12 cellular contexts compared by ENCODE assay signal in genomic region chr3:8755564-8756237, GRCh38. TPM values are rescaled to one million over a fixed set of nuclear protein-coding genes. Genes with fewer than 3 reads are reported as not detected.
DNase-seq lines count a peak whose midpoint lies in the region; ATAC-seq, FAIRE-seq and TF ChIP-seq lines count a peak whose summit lies in the region.
"Had no signal": no experiment of that assay in that cellular context is flagged by ENCODE, and none has a peak within 500 bp of the region (broad histone marks: within the 10 kb centered on the region; RNA-seq: fewer than 3 reads in every experiment).

No MANE protein-coding gene starts in this region.

- TF ChIP-seq RAD21 in GM12878 (IDR thresholded peaks at IDR 0.05; ENCODE audit: insufficient read depth, low read depth, low read length), result no peak

- H2BK120ac ChIP-seq in mesendoderm (ENCODE audit: low read depth, low read length), result no peak overlapping the region

- H3K9ac ChIP-seq in GM12878 (ENCODE audit: control insufficient read depth, insufficient read depth, low read length) (no peak overlapping the region), mesendoderm (ENCODE audit: low read length) (no peak overlapping the region)

- H2BK5ac ChIP-seq in mesendoderm (ENCODE audit: low read length), result no peak overlapping the region

- DNase-seq in EH (ENCODE audit: low read depth), result peak; percentile 61
- DNase-seq in HuH-7.5 (ENCODE audit: low spot score), result peak; percentile 66
- no peak for DNase-seq in GM12878 (ENCODE audit: low read depth, low spot score)
- DNase-seq in mesendoderm, result peak; percentile 67
- DNase-seq in DMS153 (lab: John Stamatoyannopoulos, UW), result no peak
- DNase-seq in activated T-cell treated with anti-CD3 and anti-CD28 coated beads, Interleukin-2, amount 50 U/mL, for 1 hour, result no peak
- DNase-seq: erythroblast, lower lobe of right lung, NCI-H446 treated with DMSO at 0.1 percent for 48 hours, upper lobe of right lung had no signal

- peak; percentile 7 for FAIRE-seq in GM12878 (lab: Jason Lieb, UNC)

- SMC1A ChIA-PET in GM12878 (lab: Charles Lee; ENCODE audit: uncharacterized antibody, unreplicated experiment), result interaction anchor here (0.8 kb wide), 1 partner anchor 10 kb away, joined by 3 read pairs; no protein-coding TSS in a partner anchor

- POLR2A ChIA-PET in GM12878 (lab: Charles Lee), result no interaction called here

- intact Hi-C loops in GM12878 (cut with micrococcal nuclease; ENCODE audit: unreplicated experiment), result no loop called here

- no peak overlapping the region for H3K56ac ChIP-seq in mesendoderm (ENCODE audit: low read length)

- H2AFZ ChIP-seq in GM12878 (ENCODE audit: control insufficient read depth, low read depth, low read length), result no peak overlapping the region

- no peak overlapping the region for H3K18ac ChIP-seq in mesendoderm (ENCODE audit: low read length)

- no peak overlapping the region for H2BK15ac ChIP-seq in mesendoderm (replicated peaks; ENCODE audit: low read depth)

- no peaks in the 10 kb centered on the region for H3K79me2 ChIP-seq in GM12878 (ENCODE audit: control insufficient read depth, insufficient read depth, low read length)
- no peaks in the 10 kb centered on the region for H3K79me2 ChIP-seq in mesendoderm (ENCODE audit: control insufficient read depth, insufficient read depth, low read length)

- no peaks in the 10 kb centered on the region for H4K20me1 ChIP-seq in GM12878 (ENCODE audit: control insufficient read depth, insufficient read depth)

- H3K4me1 ChIP-seq in GM12878 (ENCODE audit: control insufficient read depth, insufficient read depth, low read length) (no peaks in the 10 kb centered on the region), mesendoderm (ENCODE audit: control insufficient read depth, low read depth, low read length) (no peaks in the 10 kb centered on the region)
- H3K4me1 ChIP-seq: lower lobe of right lung, upper lobe of right lung had no signal

- in situ Hi-C loops in GM12878 (cut with MboI), result no loop called here

- BruUV-seq in GM12878 (replicated peaks; lab: Mats Ljungman, UMichigan), result no TSS peak

- H3K4ac ChIP-seq in mesendoderm (ENCODE audit: low read depth, low read length), result no peak overlapping the region

- H3K4me3 ChIP-seq in GM12878 (no peak overlapping the region), mesendoderm (ENCODE audit: low read length) (no peak overlapping the region)
- H3K4me3 ChIP-seq: lower lobe of right lung, upper lobe of right lung had no signal

- no peak overlapping the region for H4K8ac ChIP-seq in mesendoderm (ENCODE audit: low read depth, low read length)

- no peak overlapping the region for H3K23ac ChIP-seq in mesendoderm (ENCODE audit: low read length)

- ATAC-seq in GM12878 (peak; percentile 32), GM18873 (IDR thresholded peaks at IDR 0.05; ENCODE audit: low FRiP score, unreplicated experiment) (no peak)
- ATAC-seq: lower lobe of right lung, upper lobe of right lung had no signal

- no peak overlapping the region for H4K5ac ChIP-seq in mesendoderm (ENCODE audit: low read length)

- H3K27ac ChIP-seq in GM12878 (ENCODE audit: control insufficient read depth, insufficient read depth), result no peak overlapping the region
- H3K27ac ChIP-seq in mesendoderm (ENCODE audit: low read depth, low read length), result no peak overlapping the region
- H3K27ac ChIP-seq: lower lobe of right lung, upper lobe of right lung had no signal

- TF ChIP-seq POLR2A in GM12878 (IDR thresholded peaks at IDR 0.05; ENCODE audit: low read depth, low read length), result no peak

- peak; percentile 20 to 28 (median 24); a peak in 3 of 6 replicates for TF ChIP-seq CTCF in GM12878 (IDR thresholded peaks at IDR 0.05 in 2 of 3, conservative IDR thresholded peaks at IDR 0.05 in 1 of 3; ENCODE audit: control insufficient read depth in 2 of 3, extremely low read depth in 1 of 3, insufficient read depth in 1 of 3, low read depth in 3 of 3, low read length in 3 of 3)

- no peaks in the 10 kb centered on the region for H3K79me1 ChIP-seq in mesendoderm (ENCODE audit: low read length)

- RAD21 ChIA-PET in GM12878 (lab: Charles Lee; ENCODE audit: unreplicated experiment), result no interaction called here

- CTCF ChIA-PET in GM12878 (lab: Yijun Ruan, JAX), result interaction anchor here (1.0 to 2.1 kb wide), 4 partner anchors 10 to 93 kb away, joined by 3 to 9 read pairs (median 4); partner anchors contain the start of gene OXTR

- H3K4me2 ChIP-seq in GM12878 (ENCODE audit: control insufficient read depth, insufficient read depth) (no peak overlapping the region), mesendoderm (ENCODE audit: low read length) (no peak overlapping the region)

- no peak for TF ChIP-seq EP300 in GM12878 (IDR thresholded peaks at IDR 0.05; ENCODE audit: borderline replicate concordance in 1 of 2, control insufficient read depth in 1 of 2, low read depth in 2 of 2, low read length in 2 of 2)

- H3K27me3 ChIP-seq in GM12878 (replicated peaks in 1 of 2; ENCODE audit: control insufficient read depth in 2 of 2, insufficient read depth in 2 of 2, low read length in 1 of 2) (no peaks in the 10 kb centered on the region), mesendoderm (ENCODE audit: insufficient read depth, low read length, poor library complexity) (no peaks in the 10 kb centered on the region)
- H3K27me3 ChIP-seq: upper lobe of right lung had no signal

- 77% methylated on average over 6 of the region's 6 CpGs for WGBS in GM12878 (ENCODE audit: insufficient coverage, insufficient replicate concordance, low lambda C conversion rate, missing lambda C conversion rate)
- WGBS in mesendoderm (ENCODE audit: extremely low coverage, insufficient coverage, low lambda C conversion rate), result no CpG with 5 or more reads among the region's 6 CpGs

- H3K36me3 ChIP-seq in GM12878 (ENCODE audit: control insufficient read depth in 2 of 2, insufficient read depth in 2 of 2, low read length in 1 of 2), result no peaks in the 10 kb centered on the region; a peak in 2 of 4 replicates
- no peaks in the 10 kb centered on the region for H3K36me3 ChIP-seq in mesendoderm (ENCODE audit: control insufficient read depth, insufficient read depth, low read length)
- H3K36me3 ChIP-seq: lower lobe of right lung, upper lobe of right lung had no signal

- H3K9me3 ChIP-seq in GM12878 (replicated peaks; ENCODE audit: control insufficient read depth, insufficient read depth, low read length), result no peaks in the 10 kb centered on the region
- H3K9me3 ChIP-seq: lower lobe of right lung, upper lobe of right lung had no signal

- no peak overlapping the region for H2AK5ac ChIP-seq in mesendoderm (ENCODE audit: low read length)

TF ChIP-seq in GM12878, 131 proteins besides CTCF, POLR2A, EP300 and RAD21 (continues in another document):
- no peak for TF ChIP-seq STAT3 (IDR thresholded peaks at IDR 0.05; ENCODE audit: low read depth, low read length)
- TF ChIP-seq MEF2A (IDR thresholded peaks at IDR 0.05; ENCODE audit: insufficient read depth, low read depth, low read length), result no peak
- no peak for TF ChIP-seq ZNF207 (IDR thresholded peaks at IDR 0.05; ENCODE audit: borderline replicate concordance)

RNA-seq across cellular contexts. Expression of gene OXTR, which starts 13.7 kb away (rescaled TPM):
- total RNA-seq in GM12878 (2013; cell fraction: nucleolus; rRNA removed), result 18.3 and 21.0 TPM in 2 replicates
- total RNA-seq in GM12878 (2014; rRNA removed), result 3.1 and 3.5 TPM in 2 replicates
- 2.1 and 2.5 TPM in 2 replicates for total RNA-seq in GM12878 (2014; rRNA removed; fragmentation: Illumina TruSeq; extraction: Trizol)
- total RNA-seq in GM12878 (2021), result 3.9 and 5.0 TPM in 2 replicates
- 1.5 TPM for polyA plus RNA-seq in GM12878 (2011; ENCODE audit: low read depth)
- 5.3 and 5.9 TPM in 2 replicates for polyA plus RNA-seq in GM12878 (2011; rRNA removed)
- 4.4 and 5.8 TPM in 2 replicates for polyA plus RNA-seq in GM12878 (2011; cell fraction: cytosol; rRNA removed)
- 8.6 and 10.9 TPM in 2 replicates for polyA plus RNA-seq in GM12878 (2011; cell fraction: nucleus; rRNA removed)
- 3.3 and 3.5 TPM in 2 replicates for polyA plus RNA-seq in GM12878 (2012)
- polyA plus RNA-seq in GM12878 (2014; fragmentation: Illumina TruSeq; extraction: Trizol), result 2.4 and 4.1 TPM in 2 replicates
- polyA plus RNA-seq in GM12878 (2014; fragmentation: Nextera tagmentation; extraction: Ambion mirVana), result 1 to 10 TPM in 1 of 2 experiments, under 1 TPM in 1; 0.43 to 1.2 TPM
- polyA plus RNA-seq in GM12878 (2014; rRNA removed), result 1.9 and 2.8 TPM in 2 replicates
- 1 to 10 TPM; 2.6 to 2.8 TPM for polyA plus RNA-seq in GM12878 (2016; fragmentation: Nextera tagmentation; extraction: Ambion mirVana)
- polyA minus RNA-seq in GM12878 (2011; rRNA and poly(A)+ RNA removed), result 7.4 and 8.3 TPM in 2 replicates
- 4.7 and 6.8 TPM in 2 replicates for polyA minus RNA-seq in GM12878 (2011; cell fraction: cytosol; rRNA and poly(A)+ RNA removed)
- polyA minus RNA-seq in GM12878 (2011; cell fraction: nucleus; rRNA and poly(A)+ RNA removed), result 9.3 and 14.8 TPM in 2 replicates
- 1.2 TPM for polyA plus RNA-seq in mesendoderm (2013, experiment 1 of 2)
- 1.3 TPM for polyA plus RNA-seq in mesendoderm (2013, experiment 2 of 2)

RNA-seq across cellular contexts. Expression of gene CAV3, which starts 22.1 kb away (rescaled TPM):
- total RNA-seq in GM12878 (2013; cell fraction: nucleolus; rRNA removed), result not detected in 2 replicates
- total RNA-seq in GM12878 (2014; rRNA removed), result not detected in 2 replicates
- not detected in 2 replicates for total RNA-seq in GM12878 (2014; rRNA removed; fragmentation: Illumina TruSeq; extraction: Trizol)
- not detected in 2 replicates for total RNA-seq in GM12878 (2021)
- not detected for polyA plus RNA-seq in GM12878 (2011; ENCODE audit: low read depth)
- not detected in 2 replicates for polyA plus RNA-seq in GM12878 (2011; rRNA removed)
- polyA plus RNA-seq in GM12878 (2011; cell fraction: cytosol; rRNA removed), result not detected in 2 replicates
- polyA plus RNA-seq in GM12878 (2011; cell fraction: nucleus; rRNA removed), result not detected in 2 replicates
- not detected in 2 replicates for polyA plus RNA-seq in GM12878 (2012)
- polyA plus RNA-seq in GM12878 (2014; fragmentation: Illumina TruSeq; extraction: Trizol), result not detected in 2 replicates
- not detected for polyA plus RNA-seq in GM12878 (2014; fragmentation: Nextera tagmentation; extraction: Ambion mirVana)
- not detected in 2 replicates for polyA plus RNA-seq in GM12878 (2014; rRNA removed)
- polyA plus RNA-seq in GM12878 (2016; fragmentation: Nextera tagmentation; extraction: Ambion mirVana), result not detected
- not detected in 2 replicates for polyA minus RNA-seq in GM12878 (2011; rRNA and poly(A)+ RNA removed)
- not detected in 2 replicates for polyA minus RNA-seq in GM12878 (2011; cell fraction: cytosol; rRNA and poly(A)+ RNA removed)
- not detected in 2 replicates for polyA minus RNA-seq in GM12878 (2011; cell fraction: nucleus; rRNA and poly(A)+ RNA removed)
- polyA plus RNA-seq in mesendoderm (2013, experiment 1 of 2), result not detected
- polyA plus RNA-seq in mesendoderm (2013, experiment 2 of 2), result not detected
- total RNA-seq: lower lobe of right lung, renal cortical epithelial cell had no signal

Comparison
In these comparisons a context has a peak if more than half of its experiments do, and no peak if none do; other contexts are left out.
1. DNase-seq: peak in EH (single experiment), HuH-7.5 (single experiment) and mesendoderm (single experiment); none in GM12878 (single experiment), DMS153 (single experiment) and activated T-cell treated with anti-CD3 and anti-CD28 coated beads, Interleukin-2, amount 50 U/mL, for 1 hour (single experiment).